Comparison of ENCODE assay signal across 24 cellular contexts in the genomic region with DNA sequence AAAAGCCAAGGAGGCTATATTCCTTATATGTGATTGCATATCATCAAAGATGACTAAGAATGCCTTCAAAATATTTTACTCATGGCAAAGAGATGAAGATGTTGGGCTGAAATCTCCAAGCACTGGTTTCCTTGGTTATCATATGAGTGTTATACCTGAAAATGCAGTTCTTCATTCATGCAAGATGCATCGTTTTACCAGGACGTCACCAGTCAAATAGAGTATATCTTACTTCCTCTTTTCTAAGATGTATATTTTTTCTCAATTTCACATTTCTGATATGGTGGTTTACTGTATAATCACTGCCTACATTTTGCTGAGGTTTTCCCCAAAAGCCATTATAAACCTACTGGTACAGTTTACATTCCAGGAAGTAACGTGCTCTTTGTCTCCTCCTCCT.
"Had no signal": no experiment of that assay in that cellular context is flagged by ENCODE, and none has a peak within 500 bp of the region (broad histone marks: within the 10 kb centered on the region; RNA-seq: fewer than 3 reads in every experiment).

No MANE protein-coding gene starts in this region.

- H3K9me3 ChIP-seq: gastrocnemius medialis, lower lobe of right lung, ovary, sigmoid colon, testis, upper lobe of right lung, vagina had no signal

- ATAC-seq: esophagus mucosa; gastrocnemius medialis; left cardiac atrium; lower lobe of right lung; natural killer cell treated with Interleukin-12 subunit alpha and Interleukin-12 subunit beta and Interleukin-15 and Interleukin-18, amount 100 ng/mL, for 72 hours; stimulated activated naive B cell treated with anti-CD40 and anti-IgM and Interleukin-4, amounts not matched to agents 10 μg/mL and 1 μg/mL and 100 μg/mL, for 72 hours; stimulated activated naive CD8-positive, alpha-beta T cell treated with anti-CD3 and anti-CD28 coated beads, Interleukin-15, amount 100 ng/mL, for 72 hours; upper lobe of right lung had no signal

- DNase-seq: effector memory CD4-positive, alpha-beta T cell; gastrocnemius medialis; immature natural killer cell; left cardiac atrium; left ventricle myocardium inferior; lower lobe of right lung; nucleus accumbens; ovary; sigmoid colon; stimulated activated CD4-positive, alpha-beta T cell treated with anti-CD3 and anti-CD28 coated beads, Interleukin-2, amount 100 ng/mL, for 24 hours; stimulated activated CD4-positive, alpha-beta T cell treated with anti-CD3 and anti-CD28 coated beads, Interleukin-4, amount 100 ng/mL, for 4 hours; stimulated activated naive B cell treated with anti-CD40 and anti-IgM and Interleukin-4, amounts not matched to agents 10 μg/mL and 1 μg/mL and 100 μg/mL, for 72 hours; stimulated activated naive CD8-positive, alpha-beta T cell treated with anti-CD3 and anti-CD28 coated beads, Interleukin-15, amount 100 ng/mL, for 72 hours; testis; upper lobe of right lung had no signal

- H3K9me3 Mint-ChIP-seq: memory B cell had no signal

- H3K4me1 ChIP-seq: gastrocnemius medialis, left ventricle myocardium inferior, lower lobe of right lung, neural progenitor cell, right atrium auricular region, sigmoid colon, testis, tibial nerve, upper lobe of right lung, vagina had no signal

- H2AFZ ChIP-seq: neural progenitor cell had no signal

- H3K27me3 Mint-ChIP-seq: memory B cell; natural killer cell treated with Interleukin-12 subunit alpha and Interleukin-12 subunit beta and Interleukin-15 and Interleukin-18, amount 100 ng/mL, for 72 hours; stimulated activated naive B cell treated with anti-CD40 and anti-IgM and Interleukin-4, amounts not matched to agents 10 μg/mL and 1 μg/mL and 100 μg/mL, for 72 hours; stimulated activated naive CD8-positive, alpha-beta T cell treated with anti-CD3 and anti-CD28 coated beads, Interleukin-15, amount 100 ng/mL, for 72 hours had no signal

- H3K4me3 ChIP-seq: gastrocnemius medialis, left ventricle myocardium inferior, lower lobe of right lung, neural progenitor cell, ovary, right atrium auricular region, sigmoid colon, skin epidermis, testis, tibial nerve, upper lobe of right lung, vagina had no signal

- H3K4me1 Mint-ChIP-seq: immature natural killer cell; memory B cell; mesothelial cell of epicardium; neural progenitor cell; stimulated activated naive B cell treated with anti-CD40 and anti-IgM and Interleukin-4, amounts not matched to agents 10 μg/mL and 1 μg/mL and 100 μg/mL, for 72 hours; stimulated activated naive CD8-positive, alpha-beta T cell treated with anti-CD3 and anti-CD28 coated beads, Interleukin-15, amount 100 ng/mL, for 72 hours had no signal

- H3K36me3 Mint-ChIP-seq: immature natural killer cell; memory B cell; natural killer cell treated with Interleukin-12 subunit alpha and Interleukin-12 subunit beta and Interleukin-15 and Interleukin-18, amount 100 ng/mL, for 72 hours; neural progenitor cell; stimulated activated naive B cell treated with anti-CD40 and anti-IgM and Interleukin-4, amounts not matched to agents 10 μg/mL and 1 μg/mL and 100 μg/mL, for 72 hours had no signal

- H3K27ac Mint-ChIP-seq: immature natural killer cell; memory B cell; mesothelial cell of epicardium; natural killer cell treated with Interleukin-12 subunit alpha and Interleukin-12 subunit beta and Interleukin-15 and Interleukin-18, amount 100 ng/mL, for 72 hours; neural progenitor cell; stimulated activated naive B cell treated with anti-CD40 and anti-IgM and Interleukin-4, amounts not matched to agents 10 μg/mL and 1 μg/mL and 100 μg/mL, for 72 hours; stimulated activated naive CD8-positive, alpha-beta T cell treated with anti-CD3 and anti-CD28 coated beads, Interleukin-15, amount 100 ng/mL, for 72 hours had no signal

- H3K36me3 ChIP-seq: gastrocnemius medialis, left ventricle myocardium inferior, lower lobe of right lung, neural progenitor cell, ovary, right atrium auricular region, sigmoid colon, tibial nerve, upper lobe of right lung, vagina had no signal

- H3K4me2 ChIP-seq: neural progenitor cell had no signal

- H3K4me3 Mint-ChIP-seq: immature natural killer cell; memory B cell; mesothelial cell of epicardium; natural killer cell treated with Interleukin-12 subunit alpha and Interleukin-12 subunit beta and Interleukin-15 and Interleukin-18, amount 100 ng/mL, for 72 hours; neural progenitor cell; stimulated activated naive B cell treated with anti-CD40 and anti-IgM and Interleukin-4, amounts not matched to agents 10 μg/mL and 1 μg/mL and 100 μg/mL, for 72 hours; stimulated activated naive CD8-positive, alpha-beta T cell treated with anti-CD3 and anti-CD28 coated beads, Interleukin-15, amount 100 ng/mL, for 72 hours had no signal

- H3K27ac ChIP-seq: gastrocnemius medialis, left ventricle myocardium inferior, lower lobe of right lung, neural progenitor cell, ovary, right atrium auricular region, sigmoid colon, skin epidermis, testis, tibial nerve, upper lobe of right lung, vagina had no signal

- H3K27me3 ChIP-seq: gastrocnemius medialis, neural progenitor cell, ovary, right atrium auricular region, sigmoid colon, testis, tibial nerve, upper lobe of right lung, vagina had no signal

- H3K9ac ChIP-seq: neural progenitor cell had no signal
